28 cellular contexts compared by ENCODE assay signal in the genomic region with DNA sequence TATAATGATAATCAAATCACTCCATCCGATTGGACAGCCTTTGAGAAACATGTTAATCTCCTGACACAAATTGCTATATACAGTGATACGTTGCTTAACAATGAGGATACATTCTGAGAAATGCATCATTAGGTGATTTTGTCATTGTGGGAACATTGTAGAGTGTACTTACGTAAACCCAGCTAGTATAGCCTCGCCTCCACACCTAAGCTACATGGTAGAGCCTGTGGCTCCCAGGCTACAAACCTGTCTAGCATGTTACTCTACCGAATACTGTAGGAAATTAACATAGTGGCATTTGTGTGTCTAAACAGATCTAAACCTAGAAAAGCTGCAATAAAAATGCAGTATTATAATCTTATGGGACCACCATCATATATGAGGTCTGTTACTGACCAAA.
"Had no signal": no experiment of that assay in that cellular context is flagged by ENCODE, and none has a peak within 500 bp of the region (broad histone marks: within the 10 kb centered on the region; RNA-seq: fewer than 3 reads in every experiment).

No MANE protein-coding gene starts in this region.

- DNase-seq: hypothalamus; islet precursor cell; left ventricle myocardium inferior; mesendoderm; naive B cell; natural killer cell; nephron progenitor cell; occipital lobe; ovary; right lobe of liver; stimulated activated CD4-positive, alpha-beta T cell treated with anti-CD3 and anti-CD28 coated beads, Interleukin-1b, Interleukin-23, amount 100 ng/mL, for 48 hours; stimulated activated CD4-positive, alpha-beta T cell treated with anti-CD3 and anti-CD28 coated beads, Interleukin-2, amount 100 ng/mL, for 48 hours; stimulated activated CD4-positive, alpha-beta T cell treated with anti-CD3 and anti-CD28 coated beads, Interleukin-4, amount 100 ng/mL, for 4 hours; stimulated activated CD8-positive, alpha-beta memory T cell treated with anti-CD3 and anti-CD28 coated beads, Interleukin-4, amount 100 ng/mL, for 48 hours; stimulated activated naive CD4-positive, alpha-beta T cell treated with Interleukin-2 at 50 U/mL for 16 hours; stimulated activated naive CD8-positive, alpha-beta T cell treated with anti-CD3 and anti-CD28 coated beads, Interleukin-15, amount 100 ng/mL, for 72 hours; substantia nigra; upper lobe of left lung had no signal

- H3K27ac Mint-ChIP-seq: mesothelial cell of epicardium; naive B cell; natural killer cell; nephron progenitor cell; progenitor cell of endocrine pancreas; stimulated activated memory B cell treated with anti-CD40 and anti-IgM and Interleukin-4, amounts not matched to agents 10 μg/mL and 1 μg/mL and 100 μg/mL, for 72 hours had no signal

- H3K4me3 Mint-ChIP-seq: mesothelial cell of epicardium; naive B cell; natural killer cell; nephron progenitor cell; neural progenitor cell; stimulated activated memory B cell treated with anti-CD40 and anti-IgM and Interleukin-4, amounts not matched to agents 10 μg/mL and 1 μg/mL and 100 μg/mL, for 72 hours; stimulated activated naive CD8-positive, alpha-beta T cell treated with anti-CD3 and anti-CD28 coated beads, Interleukin-15, amount 100 ng/mL, for 72 hours had no signal

- H3K27me3 Mint-ChIP-seq: naive B cell; stimulated activated naive CD8-positive, alpha-beta T cell treated with anti-CD3 and anti-CD28 coated beads, Interleukin-15, amount 100 ng/mL, for 72 hours had no signal

- H3K4me3 ChIP-seq: left ventricle myocardium inferior, lung, neural progenitor cell, ovary, right atrium auricular region, right lobe of liver, smooth muscle cell, tibial nerve, upper lobe of left lung, vagina had no signal

- H3K9me3 ChIP-seq: left ventricle myocardium inferior, neutrophil, ovary, right atrium auricular region, right lobe of liver, tibial nerve, upper lobe of left lung, vagina had no signal

- H3K27ac ChIP-seq: left ventricle myocardium inferior, neural progenitor cell, neutrophil, ovary, right atrium auricular region, right lobe of liver, tibial nerve, upper lobe of left lung, vagina had no signal

- H3K36me3 Mint-ChIP-seq: mesothelial cell of epicardium; naive B cell; natural killer cell; neural progenitor cell; stimulated activated memory B cell treated with anti-CD40 and anti-IgM and Interleukin-4, amounts not matched to agents 10 μg/mL and 1 μg/mL and 100 μg/mL, for 72 hours had no signal

- H3K4me1 Mint-ChIP-seq: naive B cell; natural killer cell; stimulated activated memory B cell treated with anti-CD40 and anti-IgM and Interleukin-4, amounts not matched to agents 10 μg/mL and 1 μg/mL and 100 μg/mL, for 72 hours had no signal

- H3K27me3 ChIP-seq: neural progenitor cell, neutrophil, ovary, right atrium auricular region, right lobe of liver, tibial nerve, upper lobe of left lung, vagina had no signal

- H3K36me3 ChIP-seq: left ventricle myocardium inferior, neural progenitor cell, neutrophil, ovary, right atrium auricular region, right lobe of liver, tibial nerve, upper lobe of left lung, vagina had no signal

- H3K9me3 Mint-ChIP-seq: mesothelial cell of epicardium; naive B cell; natural killer cell; nephron progenitor cell; neural progenitor cell; stimulated activated memory B cell treated with anti-CD40 and anti-IgM and Interleukin-4, amounts not matched to agents 10 μg/mL and 1 μg/mL and 100 μg/mL, for 72 hours; stimulated activated naive CD8-positive, alpha-beta T cell treated with anti-CD3 and anti-CD28 coated beads, Interleukin-15, amount 100 ng/mL, for 72 hours had no signal

- H3K4me1 ChIP-seq: left ventricle myocardium inferior, right atrium auricular region, right lobe of liver, tibial nerve, upper lobe of left lung, vagina had no signal
